In the genomic region with DNA sequence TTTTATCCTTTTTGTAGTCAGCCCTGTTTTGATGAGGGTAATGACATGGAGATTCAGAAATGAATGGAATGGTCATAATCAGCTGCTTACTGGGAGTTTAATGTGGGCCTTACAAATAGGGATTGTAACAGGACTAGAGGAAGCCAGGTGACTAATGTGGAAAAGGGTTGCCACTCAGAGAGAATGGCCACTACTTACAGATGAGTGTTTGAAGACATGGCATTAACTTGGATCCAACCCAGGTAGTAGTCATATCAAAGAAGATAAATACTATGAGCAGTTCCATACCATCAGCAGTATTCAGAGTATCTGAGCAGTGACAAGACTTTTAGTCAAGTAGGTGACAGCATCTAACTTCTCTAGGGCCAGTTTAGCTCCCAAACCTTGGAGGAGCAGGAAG, we compare ENCODE assay signal across 13 cellular contexts.
DNase-seq lines count a peak whose midpoint lies in the region; ATAC-seq lines count a peak whose summit lies in the region.
"Had no signal": no experiment of that assay in that cellular context is flagged by ENCODE, and none has a peak within 500 bp of the region (broad histone marks: within the 10 kb centered on the region; RNA-seq: fewer than 3 reads in every experiment).

No MANE protein-coding gene starts in this region.

- peaks cover 85% of the 10 kb centered on the region for H3K36me3 Mint-ChIP-seq in stimulated activated naive CD8-positive, alpha-beta T cell treated with anti-CD3 and anti-CD28 coated beads, Interleukin-15, Interleukin-2, amounts not matched to agents 100 ng/mL and 50 ng/mL, for 24 hours (ENCODE audit: low read depth)
- H3K36me3 Mint-ChIP-seq in activated T-helper 2 cell treated with anti-CD3 and anti-CD28 coated beads, Interferon-gamma antibody, Interleukin-2, Interleukin-4, amounts not matched to agents 10 μg/mL and 5 μg/mL and 100 μg/mL, durations not matched to agents 14 hours and 24 hours and 36 hours (ENCODE audit: low read depth): peaks cover 73% of the 10 kb centered on the region

- no peak for DNase-seq in stimulated activated naive CD8-positive, alpha-beta T cell treated with anti-CD3 and anti-CD28 coated beads, Interleukin-15, Interleukin-2, amounts not matched to agents 100 U/mL and 50 U/mL, for 24 hours
- DNase-seq in activated T-helper 2 cell treated with anti-CD3 and anti-CD28 coated beads, Interferon-gamma antibody, Interleukin-2, Interleukin-4, amounts not matched to agents 10 μg/mL and 5 μg/mL and 100 μg/mL, durations not matched to agents 14 hours and 24 hours and 36 hours (ENCODE audit: low spot score): no peak
- DNase-seq in left ventricle myocardium superior (no peak), LoVo (ENCODE audit: low spot score) (no peak), putamen (ENCODE audit: low spot score) (no peak), occipital lobe (lab: John Stamatoyannopoulos, UW) (no peak)
- DNase-seq: BE2C, KBM-7, NCI-H146, NCI-H510A treated with DMSO at 0.1 percent for 48 hours had no signal

- intact Hi-C loops in activated T-helper 2 cell treated with anti-CD3 and anti-CD28 coated beads, Interferon-gamma antibody, Interleukin-2, Interleukin-4, amounts not matched to agents 10 μg/mL and 5 μg/mL and 100 μg/mL, durations not matched to agents 14 hours and 24 hours and 36 hours (cut with micrococcal nuclease): no loop called here
- intact Hi-C loops in left ventricle myocardium superior (cut with micrococcal nuclease): no loop called here

- peaks cover 12% of the 10 kb centered on the region for H3K9me3 Mint-ChIP-seq in stimulated activated naive CD8-positive, alpha-beta T cell treated with anti-CD3 and anti-CD28 coated beads, Interleukin-15, Interleukin-2, amounts not matched to agents 100 ng/mL and 50 ng/mL, for 24 hours
- H3K9me3 Mint-ChIP-seq in activated T-helper 2 cell treated with anti-CD3 and anti-CD28 coated beads, Interferon-gamma antibody, Interleukin-2, Interleukin-4, amounts not matched to agents 10 μg/mL and 5 μg/mL and 100 μg/mL, durations not matched to agents 14 hours and 24 hours and 36 hours: peaks cover 14% of the 10 kb centered on the region

- no peak for ATAC-seq in stimulated activated naive CD8-positive, alpha-beta T cell treated with anti-CD3 and anti-CD28 coated beads, Interleukin-15, Interleukin-2, amounts not matched to agents 100 U/mL and 50 U/mL, for 24 hours
- ATAC-seq in left ventricle myocardium superior (peak; percentile 70), HG02970 (IDR thresholded peaks at IDR 0.05; ENCODE audit: low FRiP score, unreplicated experiment) (no peak)
- ATAC-seq: sciatic nerve had no signal

- H3K27me3 Mint-ChIP-seq in stimulated activated naive CD8-positive, alpha-beta T cell treated with anti-CD3 and anti-CD28 coated beads, Interleukin-15, Interleukin-2, amounts not matched to agents 100 ng/mL and 50 ng/mL, for 24 hours: no peaks in the 10 kb centered on the region
- H3K27me3 Mint-ChIP-seq in activated T-helper 2 cell treated with anti-CD3 and anti-CD28 coated beads, Interferon-gamma antibody, Interleukin-2, Interleukin-4, amounts not matched to agents 10 μg/mL and 5 μg/mL and 100 μg/mL, durations not matched to agents 14 hours and 24 hours and 36 hours (ENCODE audit: low read depth): no peaks in the 10 kb centered on the region

- peaks cover 61% of the 10 kb centered on the region for H3K4me1 Mint-ChIP-seq in stimulated activated naive CD8-positive, alpha-beta T cell treated with anti-CD3 and anti-CD28 coated beads, Interleukin-15, Interleukin-2, amounts not matched to agents 100 ng/mL and 50 ng/mL, for 24 hours (ENCODE audit: low read depth)
- peaks cover 42% of the 10 kb centered on the region for H3K4me1 Mint-ChIP-seq in activated T-helper 2 cell treated with anti-CD3 and anti-CD28 coated beads, Interferon-gamma antibody, Interleukin-2, Interleukin-4, amounts not matched to agents 10 μg/mL and 5 μg/mL and 100 μg/mL, durations not matched to agents 14 hours and 24 hours and 36 hours (ENCODE audit: low read depth)

- no peak overlapping the region for H3K4me3 Mint-ChIP-seq in stimulated activated naive CD8-positive, alpha-beta T cell treated with anti-CD3 and anti-CD28 coated beads, Interleukin-15, Interleukin-2, amounts not matched to agents 100 ng/mL and 50 ng/mL, for 24 hours
- no peak overlapping the region for H3K4me3 Mint-ChIP-seq in activated T-helper 2 cell treated with anti-CD3 and anti-CD28 coated beads, Interferon-gamma antibody, Interleukin-2, Interleukin-4, amounts not matched to agents 10 μg/mL and 5 μg/mL and 100 μg/mL, durations not matched to agents 14 hours and 24 hours and 36 hours (ENCODE audit: low read depth)

- H3K27ac Mint-ChIP-seq in stimulated activated naive CD8-positive, alpha-beta T cell treated with anti-CD3 and anti-CD28 coated beads, Interleukin-15, Interleukin-2, amounts not matched to agents 100 ng/mL and 50 ng/mL, for 24 hours: peak overlapping the region; percentile 83
- H3K27ac Mint-ChIP-seq in activated T-helper 2 cell treated with anti-CD3 and anti-CD28 coated beads, Interferon-gamma antibody, Interleukin-2, Interleukin-4, amounts not matched to agents 10 μg/mL and 5 μg/mL and 100 μg/mL, durations not matched to agents 14 hours and 24 hours and 36 hours: peak overlapping the region; percentile 36
